ENCODE assay signal across 10 cellular contexts in genomic region chr1:206905295-206906164, GRCh38. TPM values are rescaled to one million over a fixed set of nuclear protein-coding genes. Genes with fewer than 3 reads are reported as not detected.
DNase-seq lines count a peak whose midpoint lies in the region; ATAC-seq lines count a peak whose summit lies in the region.
"Had no signal": no experiment of that assay in that cellular context is flagged by ENCODE, and none has a peak within 500 bp of the region (broad histone marks: within the 10 kb centered on the region; RNA-seq: fewer than 3 reads in every experiment).

No MANE protein-coding gene starts in this region.

- CTCF ChIA-PET in activated CD4-positive, alpha-beta T cell treated with anti-CD3 and anti-CD28 coated beads for 36 hours (lab: Charles Lee): interaction anchor here (0.6 to 3.1 kb wide), 35 partner anchors 8 to 328 kb away, joined by 3 to 21 read pairs (median 4); partner anchors contain the start of genes FCMR, IL20 and IL24

- peaks cover 50% of the 10 kb centered on the region for H3K36me3 Mint-ChIP-seq in activated CD4-positive, alpha-beta T cell treated with anti-CD3 and anti-CD28 coated beads for 36 hours (ENCODE audit: low read depth)

- H3K27me3 Mint-ChIP-seq in activated CD4-positive, alpha-beta T cell treated with anti-CD3 and anti-CD28 coated beads for 36 hours: no peaks in the 10 kb centered on the region

- peak; percentile 76 for DNase-seq in activated CD4-positive, alpha-beta T cell treated with anti-CD3 and anti-CD28 coated beads for 36 hours
- no peak for DNase-seq in activated CD4-positive, alpha-beta T cell treated with anti-CD3 and anti-CD28 coated beads, Interleukin-2, amount 50 U/mL, for 1 hour
- DNase-seq in RPMI7951 (ENCODE audit: low read depth) (peak; percentile 98), epidermal melanocyte (ENCODE audit: insufficient read length, low spot score) (peak; percentile 45), stromal cell of bone marrow (ENCODE audit: low read depth) (peak; percentile 41), NCI-H524 treated with DMSO at 0.1 percent for 48 hours (lab: John Stamatoyannopoulos, UW) (no peak), NCI-H187 treated with DMSO at 0.1 percent for 48 hours (lab: John Stamatoyannopoulos, UW) (no peak), DMS 273 (lab: John Stamatoyannopoulos, UW; ENCODE audit: unreplicated experiment) (no peak)

- no peaks in the 10 kb centered on the region for H3K9me3 Mint-ChIP-seq in activated CD4-positive, alpha-beta T cell treated with anti-CD3 and anti-CD28 coated beads for 36 hours (ENCODE audit: low read depth)

- H3K4me1 Mint-ChIP-seq in activated CD4-positive, alpha-beta T cell treated with anti-CD3 and anti-CD28 coated beads for 36 hours: peaks cover 86% of the 10 kb centered on the region

- peak; percentile 93 for ATAC-seq in activated CD4-positive, alpha-beta T cell treated with anti-CD3 and anti-CD28 coated beads for 36 hours

- POLR2A ChIA-PET in activated CD4-positive, alpha-beta T cell treated with anti-CD3 and anti-CD28 coated beads for 36 hours (lab: Charles Lee): interaction anchor here (0.6 to 1.2 kb wide), 6 partner anchors 8 to 137 kb away, joined by 3 to 8 read pairs (median 4); partner anchors contain the start of gene IL24

- peak overlapping the region; percentile 27 for H3K4me3 Mint-ChIP-seq in activated CD4-positive, alpha-beta T cell treated with anti-CD3 and anti-CD28 coated beads for 36 hours

- intact Hi-C loops in activated CD4-positive, alpha-beta T cell treated with anti-CD3 and anti-CD28 coated beads for 36 hours (cut with DNase I, micrococcal nuclease): loop anchor here (1.0 to 2.0 kb wide), 2 partner anchors 8 to 89 kb away; partner anchors contain the start of gene IL24 (in 2 of the 2)

- peak overlapping the region; percentile 87 for H3K27ac Mint-ChIP-seq in activated CD4-positive, alpha-beta T cell treated with anti-CD3 and anti-CD28 coated beads for 36 hours

RNA-seq across cellular contexts. Expression of gene IL24, which starts 8.3 kb away (rescaled TPM):
- total RNA-seq in activated CD4-positive, alpha-beta T cell treated with anti-CD3 and anti-CD28 coated beads for 36 hours: 10 to 100 TPM in 1 of 2 experiments, 1 to 10 TPM in 1; 10.0 to 10.7 TPM
- 2.1 and 2.6 TPM in 2 replicates for total RNA-seq in RPMI7951 (2014; rRNA removed; shearing (Covaris generic))
- total RNA-seq: lung had no signal

RNA-seq across cellular contexts. Expression of gene FCMR, which starts 16.2 kb away (rescaled TPM):
- 10 to 100 TPM; 41.6 to 49.3 TPM for total RNA-seq in activated CD4-positive, alpha-beta T cell treated with anti-CD3 and anti-CD28 coated beads for 36 hours
- total RNA-seq in RPMI7951 (2014; rRNA removed; shearing (Covaris generic)): 0.68 and 1.7 TPM in 2 replicates

RNA-seq across cellular contexts. Expression of gene IL20, which starts 40.1 kb away (rescaled TPM):
- not detected for total RNA-seq in activated CD4-positive, alpha-beta T cell treated with anti-CD3 and anti-CD28 coated beads for 36 hours
- not detected in 2 replicates for total RNA-seq in RPMI7951 (2014; rRNA removed; shearing (Covaris generic))
- total RNA-seq: lung; T-helper 2 cell treated with Interferon-gamma antibody and Interleukin-4, amounts not matched to agents 100 ng/mL and 5 ng/mL, for 36 hours had no signal

RNA-seq across cellular contexts. Expression of gene PIGR, which starts 40.7 kb away (rescaled TPM):
- under 1 TPM; 0.07 to 0.54 TPM for total RNA-seq in activated CD4-positive, alpha-beta T cell treated with anti-CD3 and anti-CD28 coated beads for 36 hours
- not detected in 2 replicates for total RNA-seq in RPMI7951 (2014; rRNA removed; shearing (Covaris generic))
- total RNA-seq: T-helper 2 cell treated with Interferon-gamma antibody and Interleukin-4, amounts not matched to agents 100 ng/mL and 5 ng/mL, for 36 hours had no signal

Comparison
In these comparisons a context has a peak if more than half of its experiments do, and no peak if none do; other contexts are left out.
1. DNase-seq: peak in activated CD4-positive, alpha-beta T cell treated with anti-CD3 and anti-CD28 coated beads for 36 hours (single experiment), RPMI7951 (single experiment), epidermal melanocyte (single experiment) and stromal cell of bone marrow (single experiment); none in activated CD4-positive, alpha-beta T cell treated with anti-CD3 and anti-CD28 coated beads, Interleukin-2, amount 50 U/mL, for 1 hour (single experiment), NCI-H524 treated with DMSO at 0.1 percent for 48 hours (single experiment), NCI-H187 treated with DMSO at 0.1 percent for 48 hours (single experiment) and DMS 273 (single experiment).
2. RNA of gene FCMR, which starts 16.2 kb away (total RNA-seq): 41.6 to 49.3 TPM in activated CD4-positive, alpha-beta T cell treated with anti-CD3 and anti-CD28 coated beads for 36 hours; 0.68 to 1.7 TPM in RPMI7951; every median in the first group is over 10 times any median in the second.